ENCODE assay signal across 9 cellular contexts in genomic region chr15:51267714-51268105, GRCh38.
DNase-seq lines count a peak whose midpoint lies in the region; ATAC-seq and TF ChIP-seq lines count a peak whose summit lies in the region.
"Had no signal": no experiment of that assay in that cellular context is flagged by ENCODE, and none has a peak within 500 bp of the region (broad histone marks: within the 10 kb centered on the region; RNA-seq: fewer than 3 reads in every experiment).

No MANE protein-coding gene starts in this region.

- no peaks in the 10 kb centered on the region for H3K9me3 Mint-ChIP-seq in brain

- H3K27me3 Mint-ChIP-seq in brain = no peaks in the 10 kb centered on the region

- TF ChIP-seq POLR2A in thyroid gland (IDR thresholded peaks at IDR 0.05) = no peak

- H3K9me3 ChIP-seq in thyroid gland = no peaks in the 10 kb centered on the region

- TF ChIP-seq CTCF in brain (conservative IDR thresholded peaks at IDR 0.05) (no peak), thyroid gland (IDR thresholded peaks at IDR 0.05) (no peak)

- H3K27ac ChIP-seq in thyroid gland = no peak overlapping the region
- H3K27ac ChIP-seq: C4-2B had no signal

- H3K36me3 ChIP-seq in thyroid gland = no peaks in the 10 kb centered on the region

- peak overlapping the region; percentile 86 to 92 (median 89) for H3K4me3 Mint-ChIP-seq in brain

- peaks cover 26% of the 10 kb centered on the region for H3K4me1 Mint-ChIP-seq in brain

- no peaks in the 10 kb centered on the region for H3K27me3 ChIP-seq in thyroid gland

- H3K36me3 Mint-ChIP-seq in brain = no peaks in the 10 kb centered on the region

- DNase-seq in NCI-H2227 (lab: John Stamatoyannopoulos, UW; ENCODE audit: unreplicated experiment) (peak; percentile 15), NCI-H2227 treated with DMSO at 0.1 percent for 48 hours (lab: John Stamatoyannopoulos, UW) (no peak), left kidney (ENCODE audit: low read depth, low spot score) (peak; percentile 44), thyroid gland (peak; percentile 12 to 19), NCI-H2196 treated with DMSO at 0.1 percent for 48 hours (lab: John Stamatoyannopoulos, UW; ENCODE audit: unreplicated experiment) (no peak)
- DNase-seq in activated CD4-positive, alpha-beta T cell treated with anti-CD3 and anti-CD28 coated beads for 4 hours = no peak

- WGBS in thyroid gland, 2 donors = 10 to 11% methylated on average over 11 of the region's 11 CpGs

- intact Hi-C loops in thyroid gland (cut with DNase I) = no loop called here

- no peak for ATAC-seq in GM18502 (IDR thresholded peaks at IDR 0.05; ENCODE audit: poor library complexity, unreplicated experiment)

- peaks cover 0 to 5% of the 10 kb centered on the region in 2 donors for H3K4me1 ChIP-seq in thyroid gland

- H3K27ac Mint-ChIP-seq in brain = no peak overlapping the region

- peak overlapping the region in 2 of 3 donors; percentile 5 to 32 for H3K4me3 ChIP-seq in thyroid gland (replicated peaks in 1 of 3)

Comparison
In these comparisons a context has a peak if more than half of its experiments do, and no peak if none do; other contexts are left out.
1. DNase-seq: peak in NCI-H2227 (single experiment), left kidney (single experiment) and thyroid gland (2 of 2); none in NCI-H2227 treated with DMSO at 0.1 percent for 48 hours (single experiment), NCI-H2196 treated with DMSO at 0.1 percent for 48 hours (single experiment) and activated CD4-positive, alpha-beta T cell treated with anti-CD3 and anti-CD28 coated beads for 4 hours (0 of 2).